8 cellular contexts compared by ENCODE assay signal in the genomic region with DNA sequence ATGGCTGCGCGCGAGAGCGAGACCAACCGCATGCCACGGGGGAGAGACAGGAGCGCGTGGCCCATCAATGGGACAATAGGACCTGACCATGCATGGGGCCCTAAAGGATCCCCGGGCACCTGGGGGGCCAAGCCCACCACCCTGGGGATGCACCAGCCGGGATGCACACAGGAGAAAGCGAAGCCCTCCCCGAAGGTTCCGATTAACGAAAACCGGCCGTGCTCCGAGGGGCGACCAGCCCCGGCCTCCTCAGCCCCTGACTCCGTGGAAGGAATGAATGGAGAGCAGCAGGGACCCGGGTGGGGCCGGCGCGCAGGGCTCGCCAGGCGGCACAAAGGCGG. TPM values are rescaled to one million over a fixed set of nuclear protein-coding genes. Genes with fewer than 3 reads are reported as not detected.
DNase-seq lines count a peak whose midpoint lies in the region; ATAC-seq and TF ChIP-seq lines count a peak whose summit lies in the region.

No MANE protein-coding gene starts in this region.

- CTCF ChIA-PET in Caco-2 (lab: Charles Lee) = interaction anchor here (1.5 kb wide), 1 partner anchor 48 kb away, joined by 5 read pairs; no protein-coding TSS in a partner anchor

- no peak for TF ChIP-seq CTCF in Caco-2 (IDR thresholded peaks at IDR 0.05; ENCODE audit: insufficient read depth in 1 of 2, low read depth in 1 of 2, low read length in 1 of 2, severe bottlenecking in 1 of 2, unreplicated experiment in 1 of 2)

- ATAC-seq in GM19455 (IDR thresholded peaks at IDR 0.05; ENCODE audit: unreplicated experiment) = peak; percentile 16
- peak; percentile 30 for ATAC-seq in left colon
- no peak for ATAC-seq in GM18867 (IDR thresholded peaks at IDR 0.05; ENCODE audit: unreplicated experiment)

- H3K36me3 ChIP-seq in Caco-2 (ENCODE audit: control insufficient read depth, insufficient read depth, low read length) (no peaks in the 10 kb centered on the region; the same call in 1 of the 2 replicates), KOPT-K1 (ENCODE audit: insufficient read depth, low read length) (peaks cover 42% of the 10 kb centered on the region)

- H3K27me3 Mint-ChIP-seq in Caco-2 (ENCODE audit: insufficient read depth, unreplicated experiment) = no peaks in the 10 kb centered on the region

- DNase-seq in Caco-2 (peak in 1 of 2 experiments; percentile 39), left colon (peak in 1 of 2 donors; percentile 48), NCI-H1694 (lab: John Stamatoyannopoulos, UW) (no peak)
- DNase-seq in stimulated activated CD8-positive, alpha-beta memory T cell treated with anti-CD3 and anti-CD28 coated beads, Interleukin-4, amount 100 ng/mL, for 24 hours (ENCODE audit: low read depth) = peak; percentile 5

- H3K4me1 ChIP-seq in Caco-2 = peaks cover 18% of the 10 kb centered on the region

- POLR2A ChIA-PET in Caco-2 (lab: Charles Lee) = no interaction called here

- peak overlapping the region; percentile 95 for H3K27ac Mint-ChIP-seq in Caco-2 (ENCODE audit: unreplicated experiment)

- peak overlapping the region; percentile 98 for H3K4me3 Mint-ChIP-seq in Caco-2 (ENCODE audit: unreplicated experiment)

- no TSS peak for BruUV-seq in Caco-2 (replicated peaks; lab: Mats Ljungman, UMichigan)

- no peaks in the 10 kb centered on the region for H3K9me3 Mint-ChIP-seq in Caco-2 (ENCODE audit: unreplicated experiment)

- H3K4me3 ChIP-seq in Caco-2 (ENCODE audit: low read depth, low read length) = peak overlapping the region; percentile 91

- H3K36me3 Mint-ChIP-seq in Caco-2 (ENCODE audit: insufficient read depth, unreplicated experiment) = peaks cover 77% of the 10 kb centered on the region

- intact Hi-C loops in Caco-2 (cut with micrococcal nuclease; ENCODE audit: unreplicated experiment) (loop anchor here (2.0 kb wide), 1 partner anchor 23 kb away; the partner anchor contains the start of gene NT5C), left colon (cut with DNase I, micrococcal nuclease) (no loop called here)

- peaks cover 34% of the 10 kb centered on the region for H3K4me1 Mint-ChIP-seq in Caco-2 (ENCODE audit: low read depth, unreplicated experiment)

- H3K27ac ChIP-seq in KOPT-K1 (ENCODE audit: low read depth, low read length, poor library complexity, severe bottlenecking) = peak overlapping the region; percentile 93
- H3K27ac ChIP-seq in angular gyrus (ENCODE audit: low read depth, low read length) = peak overlapping the region; percentile 30

- no peaks in the 10 kb centered on the region for H3K9me3 ChIP-seq in Caco-2
- no peaks in the 10 kb centered on the region for H3K9me3 ChIP-seq in KOPT-K1 (ENCODE audit: insufficient read depth, low read length, poor library complexity, severe bottlenecking)

- H3K27me3 ChIP-seq in Caco-2 (replicated peaks; ENCODE audit: control insufficient read depth, insufficient read depth, low read length) = no peaks in the 10 kb centered on the region

RNA-seq across cellular contexts. Expression of gene JPT1, which starts 0.5 kb away (rescaled TPM):
- total RNA-seq in Caco-2 (2022) (210 and 244 TPM in 2 replicates), left colon (100 to 1,000 TPM; 212 to 220 TPM)

RNA-seq across cellular contexts. Expression of gene NT5C, which starts 22.3 kb away (rescaled TPM):
- total RNA-seq in Caco-2 (2022) (59.3 and 68.4 TPM in 2 replicates), left colon (10 to 100 TPM; 77.6 to 86.6 TPM)

RNA-seq across cellular contexts. Expression of gene SUMO2, which starts 28.9 kb away (rescaled TPM):
- 675 and 693 TPM in 2 replicates for total RNA-seq in Caco-2 (2022)
- 100 to 1,000 TPM; 235 to 254 TPM for total RNA-seq in left colon

RNA-seq across cellular contexts. Expression of gene ARMC7, which starts 44.1 kb away (rescaled TPM):
- total RNA-seq in Caco-2 (2022) (23.6 and 26.0 TPM in 2 replicates), left colon (10 to 100 TPM; 20.3 to 29.9 TPM)

RNA-seq across cellular contexts. Expression of gene NUP85, which starts 51.7 kb away (rescaled TPM):
- total RNA-seq in Caco-2 (2022) = 119 and 142 TPM in 2 replicates
- total RNA-seq in left colon = 10 to 100 TPM; 43.9 to 56.3 TPM
